20 cellular contexts compared by ENCODE assay signal in genomic region chr6:137334094-137334493, GRCh38.
DNase-seq lines count a peak whose midpoint lies in the region; ATAC-seq and TF ChIP-seq lines count a peak whose summit lies in the region.
"Had no signal": no experiment of that assay in that cellular context is flagged by ENCODE, and none has a peak within 500 bp of the region (broad histone marks: within the 10 kb centered on the region; RNA-seq: fewer than 3 reads in every experiment).

No MANE protein-coding gene starts in this region.

- H3K4me1 ChIP-seq in heart right ventricle = peaks cover 0 to 11% (median 0%) of the 10 kb centered on the region in 9 donors
- no peaks in the 10 kb centered on the region for H3K4me1 ChIP-seq in right cardiac atrium (ENCODE audit: control insufficient read depth, insufficient read depth, low read length)
- peaks cover 10 to 28% of the 10 kb centered on the region in 2 donors for H3K4me1 ChIP-seq in gastrocnemius medialis
- H3K4me1 ChIP-seq: BLaER1 had no signal

- ATAC-seq in Right ventricle myocardium inferior = peak; percentile 24
- ATAC-seq in heart right ventricle = peak in 7 of 8 donors; percentile 28 to 88 (median 72)
- ATAC-seq in right cardiac atrium = no peak
- ATAC-seq in gastrocnemius medialis = peak; percentile 97 to 99
- ATAC-seq: CD8-positive, alpha-beta T cell; GM12878; GM23338; HCT116 had no signal

- H3K4me3 ChIP-seq in heart right ventricle (no peak overlapping the region), right cardiac atrium (ENCODE audit: low read length) (no peak overlapping the region), gastrocnemius medialis (no peak overlapping the region)
- H3K4me3 ChIP-seq: BLaER1, GM12878, GM23338 had no signal

- intact Hi-C loops in Right ventricle myocardium inferior (cut with DNase I) (no loop called here), cardiac septum (cut with DNase I) (no loop called here), heart right ventricle (cut with DNase I) (loop anchor here in 1 of 10 donors (10.0 kb wide), 1 partner anchor 81 kb away; no protein-coding TSS in a partner anchor), right cardiac atrium (cut with DNase I) (no loop called here), gastrocnemius medialis (cut with DNase I; ENCODE audit: low total_unique reads) (no loop called here)

- H3K27me3 ChIP-seq in heart right ventricle (peaks cover 0 to 3% (median 0%) of the 10 kb centered on the region in 7 donors), right cardiac atrium (ENCODE audit: control insufficient read depth, insufficient read depth) (no peaks in the 10 kb centered on the region), gastrocnemius medialis (no peaks in the 10 kb centered on the region)
- H3K27me3 ChIP-seq: BLaER1 had no signal

- in situ Hi-C loops in gastrocnemius medialis (cut with MboI; ENCODE audit: low sequenced_read_pairs in 4 of 4) = no loop called here

- WGBS in heart right ventricle, 2 donors = 52 to 55% methylated on average over 5 of the region's 5 CpGs
- 60% methylated on average over 5 of the region's 5 CpGs for WGBS in right cardiac atrium

- H3K36me3 ChIP-seq in heart right ventricle (no peaks in the 10 kb centered on the region), gastrocnemius medialis (no peaks in the 10 kb centered on the region)
- H3K36me3 ChIP-seq: BLaER1 had no signal

- no peak for TF ChIP-seq POLR2A in gastrocnemius medialis (IDR thresholded peaks at IDR 0.05)

- no peak for TF ChIP-seq CTCF in heart right ventricle (IDR thresholded peaks at IDR 0.05)
- TF ChIP-seq CTCF in gastrocnemius medialis (IDR thresholded peaks at IDR 0.05 in 4 of 5, conservative IDR thresholded peaks at IDR 0.05 in 1 of 5) = no peak

- H3K9me3 ChIP-seq in heart right ventricle (no peaks in the 10 kb centered on the region), right cardiac atrium (ENCODE audit: control insufficient read depth, low read length) (no peaks in the 10 kb centered on the region), gastrocnemius medialis (no peaks in the 10 kb centered on the region)

- no peak for DNase-seq in Right ventricle myocardium inferior (ENCODE audit: missing footprints)
- DNase-seq in cardiac septum (ENCODE audit: low spot score) = no peak
- DNase-seq in heart right ventricle = no peak
- DNase-seq in right cardiac atrium = no peak
- no peak for DNase-seq in gastrocnemius medialis
- no peak for DNase-seq in COLO668 (lab: John Stamatoyannopoulos, UW; ENCODE audit: unreplicated experiment)
- DNase-seq in effector CD8-positive, alpha-beta T cell (lab: John Stamatoyannopoulos, UW) = no peak
- DNase-seq: CD4-positive, CD25-positive, alpha-beta regulatory T cell; CD8-positive, alpha-beta T cell; DMS 273 treated with DMSO at 0.1 percent for 48 hours; DMS79; EL; GDM1; H9 had no signal

- H3K27ac ChIP-seq in heart right ventricle (no peak overlapping the region), right cardiac atrium (ENCODE audit: low read length) (no peak overlapping the region), gastrocnemius medialis (peak overlapping the region in 3 of 4 donors; percentile 23 to 46 (median 37))
- H3K27ac ChIP-seq: 22Rv1, BLaER1, C4-2B had no signal

Comparison
In these comparisons a context has a peak if more than half of its experiments do, and no peak if none do; other contexts are left out.
1. ATAC-seq: peak in Right ventricle myocardium inferior (single experiment), heart right ventricle (7 of 8) and gastrocnemius medialis (2 of 2); none in right cardiac atrium (0 of 2).
2. H3K27ac ChIP-seq: peak in gastrocnemius medialis (3 of 4); none in heart right ventricle (0 of 10) and right cardiac atrium (single experiment).